Comparison of ENCODE assay signal across 17 cellular contexts in genomic region chr7:140526214-140526613, GRCh38. TPM values are rescaled to one million over a fixed set of nuclear protein-coding genes. Genes with fewer than 3 reads are reported as not detected.
DNase-seq lines count a peak whose midpoint lies in the region; ATAC-seq and TF ChIP-seq lines count a peak whose summit lies in the region.
"Had no signal": no experiment of that assay in that cellular context is flagged by ENCODE, and none has a peak within 500 bp of the region (broad histone marks: within the 10 kb centered on the region; RNA-seq: fewer than 3 reads in every experiment).

No MANE protein-coding gene starts in this region.

- intact Hi-C loops in mammary epithelial cell (cut with micrococcal nuclease) (no loop called here), MCF 10A (cut with micrococcal nuclease) (no loop called here), left colon (cut with DNase I, micrococcal nuclease) (no loop called here)

- H2AFZ ChIP-seq in mammary epithelial cell (ENCODE audit: low read depth, low read length): peak overlapping the region; percentile 33

- H3K4me1 ChIP-seq in mammary epithelial cell (ENCODE audit: insufficient read depth, low read length): peaks cover 11% of the 10 kb centered on the region

- H3K9me3 ChIP-seq in mammary epithelial cell (replicated peaks; ENCODE audit: insufficient read depth, low read length): no peaks in the 10 kb centered on the region

- WGBS in mammary epithelial cell (ENCODE audit: low coverage, missing lambda C conversion rate): 83% methylated on average over 6 of the region's 9 CpGs

- no peak overlapping the region for H3K4me3 ChIP-seq in mammary epithelial cell (replicated peaks in 1 of 3; ENCODE audit: insufficient read depth in 1 of 3, low read depth in 2 of 3, low read length in 3 of 3)
- H3K4me3 ChIP-seq: SK-N-MC had no signal

- H4K20me1 ChIP-seq in mammary epithelial cell (ENCODE audit: insufficient read depth, low read length): no peaks in the 10 kb centered on the region

- H3K27ac ChIP-seq in mammary epithelial cell (ENCODE audit: insufficient read depth, low read depth, low read length) (no peak overlapping the region), RWPE1 (peak overlapping the region; percentile 56)
- H3K27ac ChIP-seq: brain microvascular endothelial cell, SK-N-MC had no signal

- H3K36me3 ChIP-seq in mammary epithelial cell (ENCODE audit: insufficient read depth, low read length): no peaks in the 10 kb centered on the region
- H3K36me3 ChIP-seq: brain microvascular endothelial cell had no signal

- peaks cover 8% of the 10 kb centered on the region for H3K4me1 Mint-ChIP-seq in MCF 10A (ENCODE audit: insufficient read depth, unreplicated experiment)

- no peaks in the 10 kb centered on the region for H3K36me3 Mint-ChIP-seq in MCF 10A (ENCODE audit: insufficient read depth, unreplicated experiment)

- DNase-seq in mammary epithelial cell (no peak), MCF 10A (ENCODE audit: unreplicated experiment) (no peak), RWPE1 (ENCODE audit: low spot score) (no peak), left colon (no peak), NCI-H446 treated with DMSO at 0.1 percent for 48 hours (lab: John Stamatoyannopoulos, UW) (no peak), NCI-H1930 (lab: John Stamatoyannopoulos, UW) (no peak), DMS53 (lab: John Stamatoyannopoulos, UW) (no peak)
- DNase-seq: activated CD4-positive, CD25-positive, alpha-beta regulatory T cell; brain microvascular endothelial cell; C1 segment of cervical spinal cord; midbrain; NCI-H1436 treated with DMSO at 0.1 percent for 48 hours; NCI-H774; small intestine; stimulated activated CD4-positive, alpha-beta T cell treated with anti-CD3 and anti-CD28 coated beads, Interleukin-4, amount 100 ng/mL, for 24 hours had no signal

- no peaks in the 10 kb centered on the region for H3K9me3 Mint-ChIP-seq in MCF 10A (ENCODE audit: unreplicated experiment)

- ATAC-seq in left colon (peak; percentile 10), HG02588 (IDR thresholded peaks at IDR 0.05; ENCODE audit: unreplicated experiment) (no peak)

- peaks cover 3% of the 10 kb centered on the region for H3K27me3 ChIP-seq in mammary epithelial cell (ENCODE audit: insufficient read depth, low read length)
- H3K27me3 ChIP-seq: brain microvascular endothelial cell had no signal

- H3K4me2 ChIP-seq in mammary epithelial cell (ENCODE audit: insufficient read depth, low read depth, low read length): peak overlapping the region; percentile 19

- no peak overlapping the region for H3K4me3 Mint-ChIP-seq in MCF 10A (ENCODE audit: unreplicated experiment)

- no peak for TF ChIP-seq CTCF in mammary epithelial cell (conservative IDR thresholded peaks at IDR 0.05 in 1 of 2, IDR thresholded peaks at IDR 0.05 in 1 of 2; ENCODE audit: extremely low read depth in 1 of 2, insufficient read depth in 1 of 2, low read depth in 1 of 2, low read length in 2 of 2)
- TF ChIP-seq CTCF in MCF 10A (IDR thresholded peaks at IDR 0.05; ENCODE audit: unreplicated experiment): no peak
- no peak for TF ChIP-seq CTCF in RWPE1 (conservative IDR thresholded peaks at IDR 0.05; ENCODE audit: low read depth)

- POLR2A ChIA-PET in MCF 10A (lab: Yijun Ruan, JAX) (interaction anchor here (1.0 to 1.1 kb wide), 2 partner anchors 14 to 48 kb away, joined by 3 read pairs; no protein-coding TSS in a partner anchor), RWPE1 (lab: Yijun Ruan, JAX; ENCODE audit: low non-redundant PET) (no interaction called here)

- BruUV-seq in mammary epithelial cell (replicated peaks; lab: Mats Ljungman, UMichigan) (no TSS peak), MCF 10A (replicated peaks; lab: Mats Ljungman, UMichigan) (no TSS peak)

- dilution Hi-C loops in mammary epithelial cell (cut with HindIII; ENCODE audit: low sequenced_read_pairs): no loop called here

- H3K79me2 ChIP-seq in mammary epithelial cell (ENCODE audit: insufficient read depth, low read length): no peaks in the 10 kb centered on the region

- CTCF ChIA-PET in mammary epithelial cell (lab: Charles Lee; ENCODE audit: low non-redundant PET) (no interaction called here), MCF 10A (lab: Yijun Ruan, JAX) (interaction anchor here (0.9 to 2.3 kb wide), 5 partner anchors 9 to 127 kb away, joined by 3 to 21 read pairs (median 3); no protein-coding TSS in a partner anchor), RWPE1 (lab: Yijun Ruan, JAX) (interaction anchor here (0.6 to 1.0 kb wide), 3 partner anchors 125 to 127 kb away, joined by 3 to 4 read pairs (median 3); no protein-coding TSS in a partner anchor)

- no peak overlapping the region for H3K27ac Mint-ChIP-seq in MCF 10A (ENCODE audit: low read depth, unreplicated experiment)

- in situ Hi-C loops in mammary epithelial cell (cut with MboI; ENCODE audit: low sequenced_read_pairs in 2 of 2): loop anchor here in 1 of 2 donors (25.0 kb wide), 1 partner anchor 486 kb away; the partner anchor contains the start of gene MRPS33

- no peak overlapping the region for H3K9ac ChIP-seq in mammary epithelial cell (ENCODE audit: insufficient read depth, low read length)

- peaks cover 6% of the 10 kb centered on the region for H3K27me3 Mint-ChIP-seq in MCF 10A (ENCODE audit: insufficient read depth, unreplicated experiment)

RNA-seq across cellular contexts. Expression of gene MKRN1, which starts 46.9 kb away (rescaled TPM):
- total RNA-seq in mammary epithelial cell (10 to 100 TPM; 48.2 to 69.6 TPM), MCF 10A (2022) (59.8 and 65.5 TPM in 2 replicates), left colon (100 to 1,000 TPM; 192 to 233 TPM)
- polyA plus RNA-seq in mammary epithelial cell: 37.3 TPM
- polyA minus RNA-seq in mammary epithelial cell: 65.0 TPM
